In the genomic region with DNA sequence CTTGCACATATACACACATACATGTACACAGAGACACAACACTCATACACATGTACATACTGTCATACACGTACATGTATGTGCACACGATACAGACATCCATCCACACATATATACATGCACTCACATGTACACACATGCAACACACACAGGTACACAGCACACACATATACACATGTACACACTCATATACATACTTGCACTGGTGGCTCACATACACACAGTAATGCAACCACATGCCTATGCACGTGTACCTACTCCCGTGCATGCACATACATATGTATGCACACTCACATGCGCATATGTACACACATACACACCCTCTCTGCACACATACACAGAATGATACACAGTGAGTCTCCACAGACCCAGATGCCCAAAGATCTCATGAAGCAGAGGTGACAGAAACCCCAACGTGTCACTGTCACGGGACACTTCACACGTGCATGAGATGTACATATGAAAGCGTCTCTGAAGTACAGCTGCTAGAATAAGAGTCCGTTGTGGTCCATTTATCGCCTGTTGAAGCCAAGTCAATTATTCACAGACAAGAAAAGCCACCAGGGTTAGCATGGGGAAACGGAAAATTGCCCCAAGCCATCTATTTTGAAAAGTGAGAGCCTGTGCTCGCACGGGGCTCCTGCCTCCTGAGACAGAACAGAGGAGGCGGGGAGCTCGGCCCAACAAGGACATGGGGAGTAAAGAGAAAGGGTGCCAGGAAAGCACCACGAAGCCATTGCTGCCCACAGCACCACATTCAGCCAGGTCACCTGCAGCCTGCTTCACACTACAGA, we compare ENCODE assay signal across 12 cellular contexts.
A peak's percentile ranks its signal among the peaks of the same experiment; 100 is the strongest.
DNase-seq lines count a peak whose midpoint lies in the region; ATAC-seq lines count a peak whose summit lies in the region.
"Had no signal": no experiment of that assay in that cellular context is flagged by ENCODE, and none has a peak within 500 bp of the region (broad histone marks: within the 10 kb centered on the region; RNA-seq: fewer than 3 reads in every experiment).

No MANE protein-coding gene starts in this region.

- no peaks in the 10 kb centered on the region for H3K9me3 Mint-ChIP-seq in activated naive CD8-positive, alpha-beta T cell treated with anti-CD3 and anti-CD28 coated beads, Interleukin-2, amount 50 U/mL, for 24 hours
- H3K9me3 Mint-ChIP-seq in activated naive CD4-positive, alpha-beta T cell treated with anti-CD3 and anti-CD28 coated beads, Interleukin-2, amount 10 ng/mL, durations not matched to agents 7 days and 5 days = no peaks in the 10 kb centered on the region

- peak; percentile 43 for ATAC-seq in GM18502 (IDR thresholded peaks at IDR 0.05; ENCODE audit: poor library complexity, unreplicated experiment)
- ATAC-seq in GM21367 (IDR thresholded peaks at IDR 0.05; ENCODE audit: unreplicated experiment) = peak; percentile 20
- peak; percentile 41 for ATAC-seq in HG03097 (IDR thresholded peaks at IDR 0.05; ENCODE audit: low FRiP score, unreplicated experiment)
- ATAC-seq in activated naive CD8-positive, alpha-beta T cell treated with anti-CD3 and anti-CD28 coated beads, Interleukin-2, amount 50 U/mL, for 24 hours = no peak

- no peak for DNase-seq in activated naive CD8-positive, alpha-beta T cell treated with anti-CD3 and anti-CD28 coated beads, Interleukin-2, amount 50 U/mL, for 24 hours
- DNase-seq in AG08396 (ENCODE audit: low spot score) (no peak), substantia nigra (lab: John Stamatoyannopoulos, UW) (no peak), NCI-H146 treated with DMSO at 0.1 percent for 48 hours (lab: John Stamatoyannopoulos, UW; ENCODE audit: unreplicated experiment) (no peak)
- DNase-seq in activated naive CD4-positive, alpha-beta T cell treated with anti-CD3 and anti-CD28 coated beads, Interleukin-2, amount 10 ng/mL, durations not matched to agents 7 days and 5 days = no peak
- DNase-seq: activated CD4-positive, CD25-positive, alpha-beta regulatory T cell; aorta; NCI-H510A treated with DMSO at 0.1 percent for 48 hours; stimulated activated CD4-positive, alpha-beta T cell treated with anti-CD3 and anti-CD28 coated beads, Interleukin-2, amount 100 ng/mL, for 48 hours had no signal

- peak overlapping the region; percentile 32 for H3K27ac Mint-ChIP-seq in activated naive CD8-positive, alpha-beta T cell treated with anti-CD3 and anti-CD28 coated beads, Interleukin-2, amount 50 U/mL, for 24 hours
- H3K27ac Mint-ChIP-seq in activated naive CD4-positive, alpha-beta T cell treated with anti-CD3 and anti-CD28 coated beads, Interleukin-2, amount 10 ng/mL, durations not matched to agents 7 days and 5 days = no peak overlapping the region

- CTCF ChIA-PET in activated naive CD4-positive, alpha-beta T cell treated with anti-CD3 and anti-CD28 coated beads, Interleukin-2, amount 10 ng/mL, durations not matched to agents 7 days and 5 days (lab: Charles Lee) = interaction anchor here (1.3 kb wide), 1 partner anchor 140 kb away, joined by 3 read pairs; no protein-coding TSS in a partner anchor

- no peak overlapping the region for H3K4me3 Mint-ChIP-seq in activated naive CD8-positive, alpha-beta T cell treated with anti-CD3 and anti-CD28 coated beads, Interleukin-2, amount 50 U/mL, for 24 hours
- no peak overlapping the region for H3K4me3 Mint-ChIP-seq in activated naive CD4-positive, alpha-beta T cell treated with anti-CD3 and anti-CD28 coated beads, Interleukin-2, amount 10 ng/mL, durations not matched to agents 7 days and 5 days

- no peak overlapping the region for H3K27ac ChIP-seq in substantia nigra (ENCODE audit: low read depth, low read length, poor library complexity, severe bottlenecking)

- H3K36me3 Mint-ChIP-seq in activated naive CD8-positive, alpha-beta T cell treated with anti-CD3 and anti-CD28 coated beads, Interleukin-2, amount 50 U/mL, for 24 hours (ENCODE audit: low read depth) = peaks cover 8% of the 10 kb centered on the region
- H3K36me3 Mint-ChIP-seq in activated naive CD4-positive, alpha-beta T cell treated with anti-CD3 and anti-CD28 coated beads, Interleukin-2, amount 10 ng/mL, durations not matched to agents 7 days and 5 days = peaks cover 15% of the 10 kb centered on the region

- no peaks in the 10 kb centered on the region for H3K27me3 Mint-ChIP-seq in activated naive CD8-positive, alpha-beta T cell treated with anti-CD3 and anti-CD28 coated beads, Interleukin-2, amount 50 U/mL, for 24 hours
- H3K27me3 Mint-ChIP-seq in activated naive CD4-positive, alpha-beta T cell treated with anti-CD3 and anti-CD28 coated beads, Interleukin-2, amount 10 ng/mL, durations not matched to agents 7 days and 5 days = no peaks in the 10 kb centered on the region

- H3K4me1 Mint-ChIP-seq in activated naive CD8-positive, alpha-beta T cell treated with anti-CD3 and anti-CD28 coated beads, Interleukin-2, amount 50 U/mL, for 24 hours = peaks cover 69% of the 10 kb centered on the region
- H3K4me1 Mint-ChIP-seq in activated naive CD4-positive, alpha-beta T cell treated with anti-CD3 and anti-CD28 coated beads, Interleukin-2, amount 10 ng/mL, durations not matched to agents 7 days and 5 days = peaks cover 37% of the 10 kb centered on the region
